In genomic region chr4:2482693-2483092, GRCh38 we compare ENCODE assay signal across 8 cellular contexts.
DNase-seq lines count a peak whose midpoint lies in the region; ATAC-seq and TF ChIP-seq lines count a peak whose summit lies in the region.

No MANE protein-coding gene starts in this region.

- peaks cover 75% of the 10 kb centered on the region for H3K4me1 Mint-ChIP-seq in nephron progenitor cell

- peaks cover 14% of the 10 kb centered on the region for H3K36me3 Mint-ChIP-seq in nephron progenitor cell (ENCODE audit: low read depth)

- peak; percentile 39 for DNase-seq in AG10803 (ENCODE audit: low read depth)
- DNase-seq in NCI-H82 (lab: John Stamatoyannopoulos, UW), result peak; percentile 48
- peak; percentile 50 for DNase-seq in epidermal melanocyte (ENCODE audit: insufficient read length, low spot score)
- no peak for DNase-seq in nephron progenitor cell
- DNase-seq in NCI-H2107 (lab: John Stamatoyannopoulos, UW), result no peak
- DNase-seq in NCI-H2107 treated with DMSO at 0.1 percent for 48 hours (lab: John Stamatoyannopoulos, UW; ENCODE audit: unreplicated experiment), result no peak

- H3K27ac Mint-ChIP-seq in nephron progenitor cell, result peak overlapping the region; percentile 72

- H3K4me3 Mint-ChIP-seq in nephron progenitor cell, result no peak overlapping the region

- H3K4me3 ChIP-seq in AG10803 (ENCODE audit: low read length), result no peak overlapping the region

- no peaks in the 10 kb centered on the region for H3K9me3 Mint-ChIP-seq in nephron progenitor cell

- no peaks in the 10 kb centered on the region for H3K27me3 Mint-ChIP-seq in nephron progenitor cell (ENCODE audit: low read depth, poor library complexity)

- no peak for TF ChIP-seq CTCF in AG10803 (conservative IDR thresholded peaks at IDR 0.05; ENCODE audit: low read length)
- no peak for TF ChIP-seq CTCF in nephron progenitor cell (IDR thresholded peaks at IDR 0.05)

- ATAC-seq in GM19351 (IDR thresholded peaks at IDR 0.05; ENCODE audit: unreplicated experiment) (peak; percentile 56), HG03378 (IDR thresholded peaks at IDR 0.05; ENCODE audit: unreplicated experiment) (no peak)

Comparison
In these comparisons a context has a peak if more than half of its experiments do, and no peak if none do; other contexts are left out.
1. DNase-seq: peak in AG10803 (single experiment), NCI-H82 (single experiment) and epidermal melanocyte (single experiment); none in nephron progenitor cell (single experiment), NCI-H2107 (single experiment) and NCI-H2107 treated with DMSO at 0.1 percent for 48 hours (single experiment).